Comparison of ENCODE assay signal across 17 cellular contexts in genomic region chr13:28489536-28489935, GRCh38. TPM values are rescaled to one million over a fixed set of nuclear protein-coding genes. Genes with fewer than 3 reads are reported as not detected.
DNase-seq lines count a peak whose midpoint lies in the region; ATAC-seq and TF ChIP-seq lines count a peak whose summit lies in the region.
"Had no signal": no experiment of that assay in that cellular context is flagged by ENCODE, and none has a peak within 500 bp of the region (broad histone marks: within the 10 kb centered on the region; RNA-seq: fewer than 3 reads in every experiment).

No MANE protein-coding gene starts in this region.

- TF ChIP-seq CTCF in glutamatergic neuron (IDR thresholded peaks at IDR 0.05; ENCODE audit: partially characterized antibody, unreplicated experiment) (no peak), breast epithelium (IDR thresholded peaks at IDR 0.05) (no peak)

- 0 out of 2 replicates have a peak overlapping the region, but pooled peaks have one; percentile 14 for H3K27ac ChIP-seq in SK-N-MC
- H3K27ac ChIP-seq in breast epithelium, result no peak overlapping the region
- H3K27ac ChIP-seq: GM23248, WERI-Rb-1 had no signal

- no peak overlapping the region for H3K9ac ChIP-seq in SK-N-MC (ENCODE audit: insufficient read length)
- H3K9ac ChIP-seq: GM23248 had no signal

- H3K4me3 Mint-ChIP-seq in glutamatergic neuron (ENCODE audit: unreplicated experiment) (peak overlapping the region; percentile 64), T-cell (no peak overlapping the region)
- H3K4me3 Mint-ChIP-seq: CD8-positive, alpha-beta T cell; nephron progenitor cell had no signal

- H3K9me3 ChIP-seq in SK-N-MC (ENCODE audit: low read depth, low read length) (no peaks in the 10 kb centered on the region), breast epithelium (no peaks in the 10 kb centered on the region)

- peak overlapping the region; percentile 42 for H3K4me3 ChIP-seq in SK-N-MC
- H3K4me3 ChIP-seq in breast epithelium, result no peak overlapping the region
- H3K4me3 ChIP-seq: GM23248 had no signal

- H3K36me3 ChIP-seq in SK-N-MC (ENCODE audit: insufficient read depth, low read length), result no peaks in the 10 kb centered on the region
- H3K36me3 ChIP-seq in breast epithelium, result no peaks in the 10 kb centered on the region
- H3K36me3 ChIP-seq: WERI-Rb-1 had no signal

- H3K27ac Mint-ChIP-seq in glutamatergic neuron (ENCODE audit: unreplicated experiment), result peak overlapping the region; percentile 40
- no peak overlapping the region for H3K27ac Mint-ChIP-seq in T-cell
- H3K27ac Mint-ChIP-seq: CD8-positive, alpha-beta T cell; nephron progenitor cell had no signal

- peak; percentile 40 for DNase-seq in AG20443 (ENCODE audit: low spot score)
- DNase-seq in H4 (ENCODE audit: low spot score), result peak; percentile 7
- no peak for DNase-seq in SK-N-MC (ENCODE audit: low read depth, low spot score)
- DNase-seq in glutamatergic neuron, result no peak
- DNase-seq in breast epithelium (ENCODE audit: low spot score in 2 of 2), result no peak
- no peak for DNase-seq in T-cell
- no peak for DNase-seq in activated CD4-positive, CD25-positive, alpha-beta regulatory T cell (lab: John Stamatoyannopoulos, UW)
- DNase-seq: activated naive CD4-positive, alpha-beta T cell; CD8-positive, alpha-beta T cell; GM23248; hypothalamus; Karpas-422; nephron progenitor cell; stimulated activated naive CD4-positive, alpha-beta T cell; WERI-Rb-1 had no signal

- peaks cover 8 to 10% of the 10 kb centered on the region in 2 donors for H3K4me1 ChIP-seq in breast epithelium

- intact Hi-C loops in breast epithelium (cut with DNase I; ENCODE audit: low total_unique reads), result no loop called here

- H3K27me3 ChIP-seq in breast epithelium, result peaks cover 7 to 53% of the 10 kb centered on the region in 2 donors

- TF ChIP-seq POLR2A in breast epithelium (IDR thresholded peaks at IDR 0.05), result no peak

- no peak for ATAC-seq in activated CD4-positive, CD25-positive, alpha-beta regulatory T cell treated with anti-CD3 and anti-CD28 coated beads, Interleukin-2, amount 50 U/mL, for 24 hours
- ATAC-seq in T-cell (replicated peaks in 1 of 4), result no peak
- ATAC-seq: CD8-positive, alpha-beta T cell; sciatic nerve had no signal

- POLR2A ChIA-PET in T-cell (lab: Charles Lee), result interaction anchor here in 1 of 2 donors (0.6 kb wide), 1 partner anchor 1062 kb away, joined by 3 read pairs; no protein-coding TSS in a partner anchor

- H3K36me3 Mint-ChIP-seq in glutamatergic neuron (ENCODE audit: unreplicated experiment) (no peaks in the 10 kb centered on the region), T-cell (no peaks in the 10 kb centered on the region)
- H3K36me3 Mint-ChIP-seq: CD8-positive, alpha-beta T cell had no signal

- peaks cover 4% of the 10 kb centered on the region for H3K27me3 Mint-ChIP-seq in glutamatergic neuron (ENCODE audit: unreplicated experiment)
- peaks cover 4 to 35% of the 10 kb centered on the region in 2 donors for H3K27me3 Mint-ChIP-seq in T-cell

- H3K9me3 Mint-ChIP-seq in glutamatergic neuron (ENCODE audit: unreplicated experiment) (peaks cover 8% of the 10 kb centered on the region), T-cell (no peaks in the 10 kb centered on the region)
- H3K9me3 Mint-ChIP-seq: CD8-positive, alpha-beta T cell; nephron progenitor cell had no signal

- CTCF ChIA-PET in T-cell (lab: Charles Lee), result interaction anchor here in 1 of 2 donors (0.5 kb wide), 1 partner anchor 188 kb away, joined by 3 read pairs; no protein-coding TSS in a partner anchor

- H3K4me1 Mint-ChIP-seq in glutamatergic neuron (ENCODE audit: low read depth, unreplicated experiment) (peaks cover 42% of the 10 kb centered on the region), T-cell (peaks cover 12 to 17% (median 16%) of the 10 kb centered on the region in 3 donors)

RNA-seq across cellular contexts. Expression of gene FLT1, which starts 5.4 kb away (rescaled TPM):
- 0.25 and 0.43 TPM in 2 replicates for total RNA-seq in H4 (2014; rRNA removed; shearing (Covaris generic))
- total RNA-seq in glutamatergic neuron (ENCODE audit: unreplicated experiment) (49.8 TPM), breast epithelium (10 to 100 TPM; 17.0 to 44.6 (median 29.0) TPM), T-cell (1 to 10 TPM in 3 of 5 donors, under 1 TPM in 2; 0.56 to 2.9 (median 1.6) TPM)

Comparison
In these comparisons a context has a peak if more than half of its experiments do, and no peak if none do; other contexts are left out.
1. DNase-seq: peak in AG20443 (single experiment) and H4 (single experiment); none in SK-N-MC (single experiment), glutamatergic neuron (single experiment), breast epithelium (0 of 2), T-cell (0 of 34) and activated CD4-positive, CD25-positive, alpha-beta regulatory T cell (0 of 4).
2. RNA of gene FLT1, which starts 5.4 kb away (total RNA-seq): 49.8 TPM in glutamatergic neuron (single experiment) and 17.0 to 44.6 TPM in breast epithelium; 0.56 to 2.9 TPM in T-cell and 0.25 to 0.43 TPM in H4; every median in the first group is over 4 times any median in the second.